14 cellular contexts compared by ENCODE assay signal in genomic region chr7:79455173-79455790, GRCh38. TPM values are rescaled to one million over a fixed set of nuclear protein-coding genes. Genes with fewer than 3 reads are reported as not detected.
A peak's percentile ranks its signal among the peaks of the same experiment; 100 is the strongest.
DNase-seq lines count a peak whose midpoint lies in the region; ATAC-seq and TF ChIP-seq lines count a peak whose summit lies in the region.
"Had no signal": no experiment of that assay in that cellular context is flagged by ENCODE, and none has a peak within 500 bp of the region (broad histone marks: within the 10 kb centered on the region; RNA-seq: fewer than 3 reads in every experiment).

No MANE protein-coding gene starts in this region.

- H3K4me1 Mint-ChIP-seq in H9 = peaks cover 18 to 22% of the 10 kb centered on the region in 2 experiments
- H3K4me1 Mint-ChIP-seq in endodermal cell = peaks cover 20% of the 10 kb centered on the region

- no peak overlapping the region for H3K23ac ChIP-seq in H9 (ENCODE audit: insufficient read length, low read depth, low read length)

- no peak for ATAC-seq in lower lobe of right lung
- ATAC-seq in HG03139 (IDR thresholded peaks at IDR 0.05; ENCODE audit: unreplicated experiment) = no peak

- H3K9me3 Mint-ChIP-seq in H9 (no peaks in the 10 kb centered on the region), endodermal cell (no peaks in the 10 kb centered on the region)
- H3K9me3 Mint-ChIP-seq: activated T-helper 1 cell treated with anti-CD3 and anti-CD28 coated beads, Interleukin-12 subunit alpha, Interleukin-12 subunit beta, Interleukin-2, Interleukin-4 antibody, amounts not matched to agents 30 ng/mL and 10 ng/mL and 1 ng/mL, durations not matched to agents 14 hours and 24 hours and 36 hours had no signal

- H3K9me3 ChIP-seq in H9 (ENCODE audit: control insufficient read depth, low read depth, low read length) (no peaks in the 10 kb centered on the region), endodermal cell (ENCODE audit: control insufficient read depth, low read length) (no peaks in the 10 kb centered on the region), lower lobe of right lung (no peaks in the 10 kb centered on the region), stomach (no peaks in the 10 kb centered on the region)

- H3T11ph ChIP-seq in H9 (ENCODE audit: low read length) = no peak overlapping the region

- no peaks in the 10 kb centered on the region for H4K20me1 ChIP-seq in H9 (ENCODE audit: control insufficient read depth, insufficient read depth, insufficient read length)

- H2BK20ac ChIP-seq in H9 (ENCODE audit: low read depth, low read length, poor library complexity, severe bottlenecking) = no peak overlapping the region

- no peak overlapping the region for H3K4ac ChIP-seq in H9 (ENCODE audit: low read depth, low read length)

- no peak overlapping the region for H2AFZ ChIP-seq in H9 (ENCODE audit: low read length)

- H2BK120ac ChIP-seq in H9 (ENCODE audit: low read depth, low read length, poor library complexity, severe bottlenecking) = no peak overlapping the region

- H3K36me3 ChIP-seq in endodermal cell (ENCODE audit: control insufficient read depth, insufficient read depth, low read length) (no peaks in the 10 kb centered on the region), lower lobe of right lung (peaks cover 6% of the 10 kb centered on the region), stomach (no peaks in the 10 kb centered on the region)

- H3K9ac ChIP-seq in H9 (ENCODE audit: extremely low read depth, insufficient read length, low read length) = no peak overlapping the region
- no peak overlapping the region for H3K9ac ChIP-seq in endodermal cell (ENCODE audit: extremely low read depth, low read length, poor library complexity, severe bottlenecking)

- in situ Hi-C loops in KBM-7 (cut with MboI; ENCODE audit: low pct_unique_long_range_greater_than_20kb, low sequenced_read_pairs) = no loop called here

- H3K56ac ChIP-seq in H9 (ENCODE audit: insufficient read length, low read depth, low read length) = no peak overlapping the region

- no peak overlapping the region for H2BK5ac ChIP-seq in H9 (ENCODE audit: insufficient read length, low read length)

- H3K4me1 ChIP-seq in H9 (ENCODE audit: insufficient read depth, low read length) (no peaks in the 10 kb centered on the region), endodermal cell (ENCODE audit: control insufficient read depth, insufficient read depth, low read length) (peaks cover 3% of the 10 kb centered on the region), lower lobe of right lung (peaks cover 8% of the 10 kb centered on the region), stomach (peaks cover 4 to 57% (median 37%) of the 10 kb centered on the region in 4 donors)

- TF ChIP-seq POLR2A in stomach (IDR thresholded peaks at IDR 0.05) = no peak

- no peak overlapping the region for H2AK5ac ChIP-seq in H9 (ENCODE audit: insufficient read length, low read length)

- no peak overlapping the region for H3K4me2 ChIP-seq in H9 (ENCODE audit: insufficient read depth, insufficient read length, low read length)

- H3K27me3 ChIP-seq in H9 (ENCODE audit: insufficient read depth, low read length) = peaks cover 16% of the 10 kb centered on the region; the same call in 1 of the 2 replicates
- peaks cover 69% of the 10 kb centered on the region for H3K27me3 ChIP-seq in endodermal cell (ENCODE audit: control insufficient read depth, insufficient read depth, low read length, poor library complexity, severe bottlenecking)
- H3K27me3 ChIP-seq in lower lobe of right lung (ENCODE audit: low read depth) = no peaks in the 10 kb centered on the region
- H3K27me3 ChIP-seq in stomach = peaks cover 0 to 33% (median 12%) of the 10 kb centered on the region in 3 donors

- H3K18ac ChIP-seq in H9 (ENCODE audit: insufficient read length, low read depth, low read length) = no peak overlapping the region

- TF ChIP-seq EP300 in stomach (IDR thresholded peaks at IDR 0.05) = no peak

- no CpG with 5 or more reads among the region's 5 CpGs for WGBS in H9 (ENCODE audit: extremely low coverage, insufficient read length, low lambda C conversion rate)
- WGBS in endodermal cell (ENCODE audit: insufficient coverage in 1 of 2, insufficient read length in 1 of 2), 2 experiments = 74 to 84% methylated on average over 3 of the region's 5 CpGs
- WGBS in stomach, 5 donors = 65 to 75% (median 70%) methylated on average over 5 of the region's 5 CpGs

- H3K4me3 ChIP-seq in endodermal cell (ENCODE audit: low read length) = no peak overlapping the region
- H3K4me3 ChIP-seq in lower lobe of right lung = peak overlapping the region; percentile 72
- H3K4me3 ChIP-seq in stomach = peak overlapping the region in 3 of 4 donors; percentile 65 to 69 (median 66)

- no peak overlapping the region for H2BK12ac ChIP-seq in H9 (ENCODE audit: insufficient read length, low read depth, low read length)

- intact Hi-C loops in lower lobe of right lung (cut with DNase I) (no loop called here), stomach (cut with DNase I; ENCODE audit: low total_unique reads) (no loop called here)

- H4K8ac ChIP-seq in H9 (replicated peaks; ENCODE audit: insufficient read length, low read depth, low read length) = no peak overlapping the region

- H3K27ac ChIP-seq in H9 (ENCODE audit: insufficient read length, low read depth, low read length) (no peak overlapping the region), endodermal cell (ENCODE audit: low read depth, low read length) (no peak overlapping the region), lower lobe of right lung (no peak overlapping the region), stomach (peak overlapping the region in 2 of 5 donors; percentile 91 to 95)

- H3K36me3 Mint-ChIP-seq in H9 (ENCODE audit: insufficient read depth in 1 of 3, low read depth in 3 of 3) (no peaks in the 10 kb centered on the region), endodermal cell (ENCODE audit: low read depth) (no peaks in the 10 kb centered on the region)

- H3K79me1 ChIP-seq in H9 (ENCODE audit: insufficient read depth, low read depth, low read length, poor library complexity, severe bottlenecking) = no peaks in the 10 kb centered on the region

- no peak overlapping the region for H3K14ac ChIP-seq in H9 (ENCODE audit: insufficient read depth, low read length)

- TF ChIP-seq CTCF in H9 (conservative IDR thresholded peaks at IDR 0.05) (no peak), endodermal cell (conservative IDR thresholded peaks at IDR 0.05) (no peak), lower lobe of right lung (IDR thresholded peaks at IDR 0.05) (no peak), stomach (IDR thresholded peaks at IDR 0.05) (no peak)

- H3K4me3 Mint-ChIP-seq in H9 (peak overlapping the region; percentile 80 to 95; a peak in 2 of 5 replicates), endodermal cell (peak overlapping the region; percentile 67)
- H3K4me3 Mint-ChIP-seq: activated B cell treated with CpG ODN at 0.5 μM for 24 hours; activated T-helper 1 cell treated with anti-CD3 and anti-CD28 coated beads, Interleukin-12 subunit alpha, Interleukin-12 subunit beta, Interleukin-2, Interleukin-4 antibody, amounts not matched to agents 30 ng/mL and 10 ng/mL and 1 ng/mL, durations not matched to agents 14 hours and 24 hours and 36 hours; CD4-positive, alpha-beta T cell had no signal

- no peak overlapping the region for H4K91ac ChIP-seq in H9 (ENCODE audit: insufficient read length, low read depth, low read length)

- H4K5ac ChIP-seq in H9 (ENCODE audit: insufficient read length, low read depth, low read length) = no peak overlapping the region

- peaks cover 23% of the 10 kb centered on the region for H3K23me2 ChIP-seq in H9 (ENCODE audit: insufficient read length, low read depth, low read length, poor library complexity, severe bottlenecking)

- DNase-seq in H9 (no peak), endodermal cell (no peak), lower lobe of right lung (no peak), stomach (no peak), KBM-7 (no peak), AG08395 (ENCODE audit: low spot score) (no peak)
- DNase-seq in stimulated activated CD4-positive, alpha-beta T cell treated with anti-CD3 and anti-CD28 coated beads, Interleukin-12 subunit alpha, Interleukin-12 subunit beta, amount 100 ng/mL, for 4 hours = no peak
- DNase-seq: activated B cell treated with CpG ODN at 0.5 μM for 24 hours; CD4-positive, alpha-beta T cell; NCI-H446 treated with DMSO at 0.1 percent for 48 hours; SIG-M5; stimulated activated naive CD4-positive, alpha-beta T cell had no signal

- H3K27me3 Mint-ChIP-seq in H9 (ENCODE audit: low read depth) (peaks cover 81% of the 10 kb centered on the region), endodermal cell (ENCODE audit: insufficient read depth) (peaks cover 78% of the 10 kb centered on the region)

- no peak overlapping the region for H3K27ac Mint-ChIP-seq in H9
- H3K27ac Mint-ChIP-seq in endodermal cell = no peak overlapping the region
- H3K27ac Mint-ChIP-seq: activated B cell treated with CpG ODN at 0.5 μM for 24 hours; activated T-helper 1 cell treated with anti-CD3 and anti-CD28 coated beads, Interleukin-12 subunit alpha, Interleukin-12 subunit beta, Interleukin-2, Interleukin-4 antibody, amounts not matched to agents 30 ng/mL and 10 ng/mL and 1 ng/mL, durations not matched to agents 14 hours and 24 hours and 36 hours; CD4-positive, alpha-beta T cell had no signal

- no peak overlapping the region for H2BK15ac ChIP-seq in H9 (ENCODE audit: low read depth, low read length)

- H3K79me2 ChIP-seq in H9 (ENCODE audit: insufficient read depth, low read length) = no peaks in the 10 kb centered on the region

RNA-seq across cellular contexts. Expression of gene MAGI2, which starts 1.8 kb away (rescaled TPM):
- total RNA-seq in H9 (2021) = 14.3 and 14.7 TPM in 2 replicates
- 10 to 100 TPM; 10.3 to 19.2 TPM for total RNA-seq in endodermal cell
- polyA plus RNA-seq in endodermal cell (2013, experiment 1 of 2) = 8.9 TPM
- 10.2 TPM for polyA plus RNA-seq in endodermal cell (2013, experiment 2 of 2)
- 15.3 TPM for total RNA-seq in lower lobe of right lung
- 10 to 100 TPM in 3 of 5 donors, 1 to 10 TPM in 2; 4.5 to 53.9 (median 11.1) TPM for total RNA-seq in stomach
- polyA plus RNA-seq in stomach = 1 to 10 TPM in 2 of 3 donors, under 1 TPM in 1; 0.92 to 1.4 (median 1.4) TPM
- total RNA-seq: CD4-positive, alpha-beta T cell had no signal
